In genomic region chr9:120842685-120843485, GRCh38 we compare ENCODE assay signal across 8 cellular contexts. TPM values are rescaled to one million over a fixed set of nuclear protein-coding genes. Genes with fewer than 3 reads are reported as not detected.
DNase-seq lines count a peak whose midpoint lies in the region; ATAC-seq and TF ChIP-seq lines count a peak whose summit lies in the region.

Gene PSMD5 (minus strand): TSS chr9:120842922. CDS start chr9:120842909, 13 bp downstream.

- TF ChIP-seq EP300 in ovary (IDR thresholded peaks at IDR 0.05) = peak; percentile 61

- no peaks in the 10 kb centered on the region for H3K9me3 Mint-ChIP-seq in activated naive CD8-positive, alpha-beta T cell treated with anti-CD3 and anti-CD28 coated beads, Interleukin-2, amount 10 ng/mL, durations not matched to agents 7 days and 5 days

- peak within 1 kb of the TSS; percentile 97 for H3K27ac Mint-ChIP-seq in activated naive CD8-positive, alpha-beta T cell treated with anti-CD3 and anti-CD28 coated beads, Interleukin-2, amount 10 ng/mL, durations not matched to agents 7 days and 5 days

- intact Hi-C loops in head of caudate nucleus (cut with DNase I) (loop anchor here (5.0 kb wide), 1 partner anchor 51 kb away; the partner anchor contains the start of gene FBXW2), ovary (cut with DNase I) (no loop called here)

- H3K36me3 Mint-ChIP-seq in activated naive CD8-positive, alpha-beta T cell treated with anti-CD3 and anti-CD28 coated beads, Interleukin-2, amount 10 ng/mL, durations not matched to agents 7 days and 5 days = peaks cover 25% of the 10 kb centered on the region

- H3K4me3 ChIP-seq in ovary (peak within 1 kb of the TSS; percentile 66), thymus (ENCODE audit: low read length) (peak within 1 kb of the TSS; percentile 87)

- H3K4me1 Mint-ChIP-seq in activated naive CD8-positive, alpha-beta T cell treated with anti-CD3 and anti-CD28 coated beads, Interleukin-2, amount 10 ng/mL, durations not matched to agents 7 days and 5 days = peaks cover 64% of the 10 kb centered on the region

- peak; percentile 71 for TF ChIP-seq POLR2A in ovary (IDR thresholded peaks at IDR 0.05)

- peak in 2 of 3 donors; percentile 8 to 13 for TF ChIP-seq CTCF in ovary (IDR thresholded peaks at IDR 0.05)

- peaks cover 7% of the 10 kb centered on the region for H3K4me1 ChIP-seq in ovary (ENCODE audit: insufficient read depth)
- H3K4me1 ChIP-seq in thymus (ENCODE audit: control insufficient read depth, insufficient read depth, low read length) = peaks cover 30% of the 10 kb centered on the region

- DNase-seq in GM04503 (ENCODE audit: low read depth) = peak; percentile 81
- peak; percentile 95 for DNase-seq in NCI-H1048 (lab: John Stamatoyannopoulos, UW)
- peak; percentile 95 for DNase-seq in SKM-1 treated with dmso at 0.1 percent for 144 hours (lab: John Stamatoyannopoulos, UW; ENCODE audit: unreplicated experiment)
- peak; percentile 94 for DNase-seq in activated naive CD8-positive, alpha-beta T cell treated with anti-CD3 and anti-CD28 coated beads, Interleukin-2, amount 10 ng/mL, durations not matched to agents 7 days and 5 days
- DNase-seq in head of caudate nucleus = peak; percentile 79 to 99 (median 93)
- DNase-seq in ovary = peak; percentile 97 to 98 (median 98)

- ATAC-seq in HG02571 (IDR thresholded peaks at IDR 0.05; ENCODE audit: unreplicated experiment) = peak; percentile 99
- ATAC-seq in activated naive CD8-positive, alpha-beta T cell treated with anti-CD3 and anti-CD28 coated beads, Interleukin-2, amount 10 ng/mL, durations not matched to agents 7 days and 5 days (ENCODE audit: low read depth) = peak; percentile 96

- POLR2A ChIA-PET in activated naive CD8-positive, alpha-beta T cell treated with anti-CD3 and anti-CD28 coated beads, Interleukin-2, amount 10 ng/mL, durations not matched to agents 7 days and 5 days (lab: Charles Lee) = interaction anchor here (0.6 to 2.6 kb wide), 10 partner anchors 9 to 240 kb away, joined by 3 to 14 read pairs (median 3); partner anchors contain the start of genes FBXW2 and PHF19

- H3K36me3 ChIP-seq in ovary (no peaks in the 10 kb centered on the region), thymus (ENCODE audit: control insufficient read depth, insufficient read depth) (peaks cover 12% of the 10 kb centered on the region)

- no peaks in the 10 kb centered on the region for H3K9me3 ChIP-seq in ovary
- H3K9me3 ChIP-seq in thymus (ENCODE audit: control insufficient read depth) = no peaks in the 10 kb centered on the region

- H3K27ac ChIP-seq in ovary (peak within 1 kb of the TSS; percentile 68 to 76), thymus (ENCODE audit: low read depth) (peak within 1 kb of the TSS; percentile 99)

- peak within 1 kb of the TSS; percentile 98 for H3K4me3 Mint-ChIP-seq in activated naive CD8-positive, alpha-beta T cell treated with anti-CD3 and anti-CD28 coated beads, Interleukin-2, amount 10 ng/mL, durations not matched to agents 7 days and 5 days

- no peaks in the 10 kb centered on the region for H3K27me3 Mint-ChIP-seq in activated naive CD8-positive, alpha-beta T cell treated with anti-CD3 and anti-CD28 coated beads, Interleukin-2, amount 10 ng/mL, durations not matched to agents 7 days and 5 days

- 1 to 8% (median 7%) methylated on average over 61 to 62 of the region's 62 CpGs for WGBS in ovary, 3 donors
- 3% methylated on average over 62 of the region's 62 CpGs for WGBS in thymus

- H3K27me3 ChIP-seq in ovary = no peaks in the 10 kb centered on the region
- H3K27me3 ChIP-seq in thymus (ENCODE audit: control insufficient read depth, insufficient read depth) = no peaks in the 10 kb centered on the region

RNA-seq across cellular contexts. Expression of gene PSMD5, which starts in this region (rescaled TPM):
- 10 to 100 TPM; 42.6 to 57.4 TPM for total RNA-seq in activated naive CD8-positive, alpha-beta T cell treated with anti-CD3 and anti-CD28 coated beads, Interleukin-2, amount 10 ng/mL, durations not matched to agents 7 days and 5 days
- total RNA-seq in ovary = 10 to 100 TPM; 22.4 to 49.2 (median 39.5) TPM
- polyA plus RNA-seq in ovary = 10 to 100 TPM; 13.4 to 36.9 TPM
- 24.2 TPM for polyA plus RNA-seq in thymus

Comparison
In these comparisons a context has a peak if more than half of its experiments do, and no peak if none do; other contexts are left out.
1. Peak in every context shown above with its lines: DNase-seq, ATAC-seq, H3K4me3 ChIP-seq and H3K27ac ChIP-seq.